ENCODE assay signal across 8 cellular contexts in the genomic region with DNA sequence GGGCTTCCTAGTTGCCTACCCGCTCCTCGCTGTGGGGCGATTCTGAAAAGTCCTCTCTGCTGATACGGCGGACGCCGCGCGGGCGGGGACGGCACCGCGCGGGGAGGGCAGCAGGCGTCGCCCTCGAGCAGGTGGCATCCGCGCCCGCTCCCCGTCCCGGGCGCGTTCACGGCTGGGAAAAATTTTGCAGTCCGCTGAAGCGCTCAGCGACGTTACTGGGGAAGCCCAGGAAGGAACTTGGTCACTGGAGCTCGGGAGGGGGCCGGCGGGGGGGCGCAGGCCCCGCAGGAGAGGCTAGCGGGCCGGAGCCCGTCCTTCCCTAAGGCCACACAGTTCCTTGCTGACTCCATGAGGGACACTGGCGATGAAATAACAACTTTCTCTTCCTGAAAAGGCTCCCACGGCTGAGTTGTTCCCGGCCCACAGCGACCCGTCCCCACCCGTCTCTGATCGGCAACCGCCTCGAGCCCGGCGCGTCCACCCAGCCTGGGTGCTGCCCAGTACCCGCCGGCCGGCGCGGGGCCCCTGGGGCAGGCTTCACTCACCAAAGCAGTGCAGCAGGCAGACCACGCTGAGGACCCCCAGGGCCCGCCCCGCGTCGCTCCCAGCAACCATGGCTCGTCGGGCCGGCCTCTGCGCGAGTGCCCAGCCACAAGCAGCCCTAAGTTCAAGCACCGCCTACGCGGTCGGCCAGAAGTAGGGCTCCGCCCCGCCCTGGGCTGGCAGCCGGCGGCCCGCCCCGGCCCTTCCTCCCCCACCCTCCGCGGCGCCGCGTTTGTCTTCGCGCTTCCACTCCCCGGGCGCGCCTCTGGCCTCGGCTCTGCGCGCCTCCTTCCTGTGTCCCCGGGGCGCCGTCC. TPM values are rescaled to one million over a fixed set of nuclear protein-coding genes. Genes with fewer than 3 reads are reported as not detected.
DNase-seq lines count a peak whose midpoint lies in the region; ATAC-seq and TF ChIP-seq lines count a peak whose summit lies in the region.

A gene with protein sequence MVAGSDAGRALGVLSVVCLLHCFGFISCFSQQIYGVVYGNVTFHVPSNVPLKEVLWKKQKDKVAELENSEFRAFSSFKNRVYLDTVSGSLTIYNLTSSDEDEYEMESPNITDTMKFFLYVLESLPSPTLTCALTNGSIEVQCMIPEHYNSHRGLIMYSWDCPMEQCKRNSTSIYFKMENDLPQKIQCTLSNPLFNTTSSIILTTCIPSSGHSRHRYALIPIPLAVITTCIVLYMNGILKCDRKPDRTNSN (minus strand): TSS at position 669 of the 857 bp plus-strand sequence. CDS start 54 bp downstream, at position 615.

- CTCF ChIA-PET in activated CD4-positive, alpha-beta T cell treated with anti-CD3 and anti-CD28 coated beads for 36 hours (lab: Charles Lee): interaction anchor here (0.7 to 1.4 kb wide), 4 partner anchors 29 to 167 kb away, joined by 3 to 4 read pairs (median 3); partner anchors contain the start of gene IGSF3

- H3K4me1 Mint-ChIP-seq in activated CD4-positive, alpha-beta T cell treated with anti-CD3 and anti-CD28 coated beads for 36 hours: peaks cover 64% of the 10 kb centered on the region

- H3K27me3 Mint-ChIP-seq in activated CD4-positive, alpha-beta T cell treated with anti-CD3 and anti-CD28 coated beads for 36 hours: peaks cover 8% of the 10 kb centered on the region

- peak within 1 kb of the TSS; percentile 87 for H3K27ac Mint-ChIP-seq in activated CD4-positive, alpha-beta T cell treated with anti-CD3 and anti-CD28 coated beads for 36 hours

- H3K4me3 ChIP-seq in AG10803 (ENCODE audit: low read length) (peak within 1 kb of the TSS; percentile 75), choroid plexus epithelial cell (ENCODE audit: low read depth, low read length) (peak within 1 kb of the TSS; percentile 76)

- no peaks in the 10 kb centered on the region for H3K9me3 Mint-ChIP-seq in activated CD4-positive, alpha-beta T cell treated with anti-CD3 and anti-CD28 coated beads for 36 hours (ENCODE audit: low read depth)

- intact Hi-C loops in activated CD4-positive, alpha-beta T cell treated with anti-CD3 and anti-CD28 coated beads for 36 hours (cut with DNase I, micrococcal nuclease): loop anchor here (1.0 to 5.0 kb wide), 13 partner anchors 12 to 797 kb away; partner anchors contain the start of genes TTF2 (in 2 of the 2) and MAN1A2 (in 1 of the 2)

- ATAC-seq in GM18868 (IDR thresholded peaks at IDR 0.05; ENCODE audit: unreplicated experiment) (peak; percentile 53), HG03103 (IDR thresholded peaks at IDR 0.05; ENCODE audit: low read depth, unreplicated experiment) (peak; percentile 42)
- ATAC-seq in activated CD4-positive, alpha-beta T cell treated with anti-CD3 and anti-CD28 coated beads for 36 hours: peak; percentile 77

- peak; percentile 77 for DNase-seq in AG10803 (ENCODE audit: low read depth)
- DNase-seq in NCI-H345 treated with DMSO at 0.1 percent for 48 hours (lab: John Stamatoyannopoulos, UW; ENCODE audit: unreplicated experiment): peak; percentile 64
- peak; percentile 93 for DNase-seq in activated CD4-positive, alpha-beta T cell treated with anti-CD3 and anti-CD28 coated beads for 36 hours
- DNase-seq in choroid plexus epithelial cell (ENCODE audit: low read depth): peak; percentile 69
- DNase-seq in stimulated activated CD4-positive, alpha-beta T cell treated with anti-CD3 and anti-CD28 coated beads, Interleukin-1b, Interleukin-23, amount 100 ng/mL, for 4 hours (ENCODE audit: low read depth in 2 of 2): peak; percentile 75 to 78

- TF ChIP-seq CTCF in AG10803 (conservative IDR thresholded peaks at IDR 0.05; ENCODE audit: low read length) (peak; percentile 41), choroid plexus epithelial cell (conservative IDR thresholded peaks at IDR 0.05; ENCODE audit: low read depth, low read length) (peak; percentile 35)

- H3K4me3 Mint-ChIP-seq in activated CD4-positive, alpha-beta T cell treated with anti-CD3 and anti-CD28 coated beads for 36 hours: peak within 1 kb of the TSS; percentile 91

- no peaks in the 10 kb centered on the region for H3K27me3 ChIP-seq in layer of hippocampus (ENCODE audit: control insufficient read depth, insufficient read depth, low read length)

- H3K36me3 Mint-ChIP-seq in activated CD4-positive, alpha-beta T cell treated with anti-CD3 and anti-CD28 coated beads for 36 hours (ENCODE audit: low read depth): peaks cover 7% of the 10 kb centered on the region

- POLR2A ChIA-PET in activated CD4-positive, alpha-beta T cell treated with anti-CD3 and anti-CD28 coated beads for 36 hours (lab: Charles Lee): interaction anchor here (0.6 kb wide), 2 partner anchors 307 to 361 kb away, joined by 3 read pairs; no protein-coding TSS in a partner anchor

- peak within 1 kb of the TSS; percentile 87 for H3K27ac ChIP-seq in layer of hippocampus (ENCODE audit: low read depth, low read length)

RNA-seq across cellular contexts. Expression of the gene that starts here (rescaled TPM):
- 10 to 100 TPM; 12.4 to 16.0 TPM for total RNA-seq in activated CD4-positive, alpha-beta T cell treated with anti-CD3 and anti-CD28 coated beads for 36 hours

Comparison
In these comparisons a context has a peak if more than half of its experiments do, and no peak if none do; other contexts are left out.
1. Peak in every context shown above with its lines: DNase-seq, ATAC-seq, H3K4me3 ChIP-seq and H3K27ac ChIP-seq.